In the genomic region with DNA sequence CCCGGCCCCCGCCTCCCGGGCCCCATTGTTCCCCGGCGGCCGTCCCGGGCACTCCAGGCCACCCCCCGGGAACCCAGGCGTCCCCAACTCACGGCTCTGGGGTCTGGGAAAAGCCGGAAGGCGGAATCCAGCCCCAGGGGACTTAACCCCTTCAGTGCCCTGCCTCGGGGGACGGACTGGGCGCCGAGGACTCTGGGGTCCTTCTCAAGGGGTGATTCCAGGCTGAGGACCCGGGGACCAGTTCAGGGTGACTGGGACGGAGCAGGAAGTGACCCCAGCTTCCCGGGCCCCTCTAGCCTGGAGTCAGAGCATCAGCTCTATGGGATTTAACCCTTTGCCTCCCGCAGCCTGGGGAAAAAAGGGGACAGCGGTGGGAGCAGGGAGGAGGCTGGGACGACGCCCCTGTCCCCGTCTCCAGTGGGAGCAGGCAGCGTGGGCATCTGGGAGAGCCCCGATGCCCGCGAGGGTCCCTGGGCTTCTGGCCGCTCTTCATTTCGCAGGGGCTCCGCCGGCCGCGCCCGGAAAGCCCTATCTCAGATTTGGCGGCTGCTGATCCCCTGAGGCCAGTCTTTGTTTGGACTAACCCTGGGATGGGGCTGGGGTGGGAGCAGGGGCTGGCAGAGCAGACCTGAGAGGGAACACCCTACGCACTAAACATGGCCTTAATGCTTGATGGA, we compare ENCODE assay signal across 2 cellular contexts.
TF ChIP-seq lines count a peak whose summit lies in the region.

Gene ZNF629, minus strand, starts transcription at position 270 of the 677 bp plus-strand sequence. CDS start 2,723 bp downstream, outside the sequence.

TF ChIP-seq in PFSK-1, 5 proteins besides CTCF, POLR2A, EP300 and RAD21 (continued from another document):
- no peak for TF ChIP-seq REST (IDR thresholded peaks at IDR 0.05; ENCODE audit: insufficient read depth in 1 of 2, low read depth in 2 of 2, low read length in 2 of 2)
- no peak; the same call in 1 of the 2 replicates for TF ChIP-seq POLR2AphosphoS5 (IDR thresholded peaks at IDR 0.05; ENCODE audit: low read depth, low read length)
- TF ChIP-seq SIN3A (IDR thresholded peaks at IDR 0.05; ENCODE audit: borderline replicate concordance, insufficient read depth, low read length): peak; percentile 63; the same call in 1 of the 2 replicates
- TF ChIP-seq TAF1 (IDR thresholded peaks at IDR 0.05; ENCODE audit: borderline replicate concordance, insufficient read depth, low read length): peak; percentile 77; the same call in 1 of the 2 replicates

TF ChIP-seq in K562, 482 proteins besides CTCF, POLR2A, EP300 and RAD21 (continued from another document and continues in another):
- TF ChIP-seq, protein P1, sequence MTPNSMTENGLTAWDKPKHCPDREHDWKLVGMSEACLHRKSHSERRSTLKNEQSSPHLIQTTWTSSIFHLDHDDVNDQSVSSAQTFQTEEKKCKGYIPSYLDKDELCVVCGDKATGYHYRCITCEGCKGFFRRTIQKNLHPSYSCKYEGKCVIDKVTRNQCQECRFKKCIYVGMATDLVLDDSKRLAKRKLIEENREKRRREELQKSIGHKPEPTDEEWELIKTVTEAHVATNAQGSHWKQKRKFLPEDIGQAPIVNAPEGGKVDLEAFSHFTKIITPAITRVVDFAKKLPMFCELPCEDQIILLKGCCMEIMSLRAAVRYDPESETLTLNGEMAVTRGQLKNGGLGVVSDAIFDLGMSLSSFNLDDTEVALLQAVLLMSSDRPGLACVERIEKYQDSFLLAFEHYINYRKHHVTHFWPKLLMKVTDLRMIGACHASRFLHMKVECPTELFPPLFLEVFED (CRISPR knock-in tag; conservative IDR thresholded peaks at IDR 0.05): no peak
- TF ChIP-seq RBFOX2 (IDR thresholded peaks at IDR 0.05; ENCODE audit: low read depth, low read length) (peak; percentile 80), ATF6 (CRISPR knock-in tag; IDR thresholded peaks at IDR 0.05) (0 out of 2 replicates have a peak, but pooled peaks have one; percentile 29), ZNF778 (CRISPR knock-in tag; IDR thresholded peaks at IDR 0.05) (no peak), ZNF75A (CRISPR knock-in tag; IDR thresholded peaks at IDR 0.05) (no peak), CREB1 (IDR thresholded peaks at IDR 0.05) (no peak), CREB1 (CRISPR knock-in tag; IDR thresholded peaks at IDR 0.05) (no peak), RCOR1 (IDR thresholded peaks at IDR 0.05; ENCODE audit: borderline replicate concordance in 1 of 2, low read depth in 2 of 2, low read length in 2 of 2) (no peak), ELF2 (CRISPR knock-in tag; IDR thresholded peaks at IDR 0.05) (peak; percentile 89), FOXA1 (IDR thresholded peaks at IDR 0.05; ENCODE audit: borderline replicate concordance) (no peak), ARID1B (IDR thresholded peaks at IDR 0.05) (0 out of 2 replicates have a peak, but pooled peaks have one; percentile 6), FOXM1 (IDR thresholded peaks at IDR 0.05; ENCODE audit: low read depth) (peak; percentile 63; the same call in 1 of the 2 replicates), FOXM1 (CRISPR knock-in tag; IDR thresholded peaks at IDR 0.05; ENCODE audit: low read depth) (no peak), ZNF639 (CRISPR knock-in tag; conservative IDR thresholded peaks at IDR 0.05 in 1 of 2, IDR thresholded peaks at IDR 0.05 in 1 of 2) (no peak), POLR3G (IDR thresholded peaks at IDR 0.05; ENCODE audit: extremely low read depth, insufficient read length, insufficient replicate concordance) (no peak), SIX5 (IDR thresholded peaks at IDR 0.05; ENCODE audit: borderline replicate concordance in 1 of 2, insufficient read depth in 1 of 2, low read depth in 1 of 2, low read length in 2 of 2) (0 out of 4 replicates have a peak, but pooled peaks of 1 of the 2 experiments have one; percentile 8), NEUROD1 (IDR thresholded peaks at IDR 0.05; ENCODE audit: borderline replicate concordance, low read depth, low read length, partially characterized antibody) (peak; percentile 75), SP2 (IDR thresholded peaks at IDR 0.05; ENCODE audit: extremely low read depth, low read depth, low read length, poor library complexity, severe bottlenecking) (peak; percentile 85), SP1 (CRISPR knock-in tag; IDR thresholded peaks at IDR 0.05) (peak; percentile 65), E2F6 (IDR thresholded peaks at IDR 0.05; ENCODE audit: borderline replicate concordance in 1 of 2, extremely low read depth in 1 of 2, insufficient read depth in 1 of 2, insufficient read length in 1 of 2, low read depth in 1 of 2, low read length in 1 of 2, poor library complexity in 1 of 2, severe bottlenecking in 1 of 2) (no peak), NR2C2 (CRISPR knock-in tag; IDR thresholded peaks at IDR 0.05) (peak; percentile 73; the same call in 1 of the 2 replicates), NR2C2 (tag; IDR thresholded peaks at IDR 0.05) (peak; percentile 96), E4F1 (CRISPR knock-in tag; IDR thresholded peaks at IDR 0.05; ENCODE audit: borderline replicate concordance) (no peak), RBBP5 (IDR thresholded peaks at IDR 0.05; ENCODE audit: borderline replicate concordance, insufficient read depth, low read length, poor library complexity, severe bottlenecking) (peak; percentile 55), EP400 (IDR thresholded peaks at IDR 0.05) (peak; percentile 60), HNRNPL (IDR thresholded peaks at IDR 0.05; ENCODE audit: low read depth, low read length) (no peak), MLX (CRISPR knock-in tag; conservative IDR thresholded peaks at IDR 0.05) (no peak), PRDM10 (IDR thresholded peaks at IDR 0.05; ENCODE audit: partially characterized antibody) (peak; percentile 95), HMGN3 (IDR thresholded peaks at IDR 0.05; ENCODE audit: borderline replicate concordance, extremely low read depth, insufficient read length, low read depth, low read length) (peak; percentile 41), XRCC4 (IDR thresholded peaks at IDR 0.05; ENCODE audit: extremely low read depth, insufficient read depth, insufficient read length) (no peak), TEAD4 (IDR thresholded peaks at IDR 0.05; ENCODE audit: low read length) (peak; percentile 21; the same call in 1 of the 2 replicates), TEAD4 (CRISPR knock-in tag; IDR thresholded peaks at IDR 0.05; ENCODE audit: borderline replicate concordance) (no peak)
- TF ChIP-seq, protein P2, sequence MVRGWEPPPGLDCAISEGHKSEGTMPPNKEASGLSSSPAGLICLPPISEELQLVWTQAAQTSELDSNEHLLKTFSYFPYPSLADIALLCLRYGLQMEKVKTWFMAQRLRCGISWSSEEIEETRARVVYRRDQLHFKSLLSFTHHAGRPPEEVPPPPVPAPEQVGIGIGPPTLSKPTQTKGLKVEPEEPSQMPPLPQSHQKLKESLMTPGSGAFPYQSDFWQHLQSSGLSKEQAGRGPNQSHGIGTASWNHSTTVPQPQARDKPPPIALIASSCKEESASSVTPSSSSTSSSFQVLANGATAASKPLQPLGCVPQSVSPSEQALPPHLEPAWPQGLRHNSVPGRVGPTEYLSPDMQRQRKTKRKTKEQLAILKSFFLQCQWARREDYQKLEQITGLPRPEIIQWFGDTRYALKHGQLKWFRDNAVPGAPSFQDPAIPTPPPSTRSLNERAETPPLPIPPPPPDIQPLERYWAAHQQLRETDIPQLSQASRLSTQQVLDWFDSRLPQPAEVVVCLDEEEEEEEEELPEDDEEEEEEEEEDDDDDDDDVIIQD (CRISPR knock-in tag; IDR thresholded peaks at IDR 0.05): no peak
- TF ChIP-seq, protein P3, sequence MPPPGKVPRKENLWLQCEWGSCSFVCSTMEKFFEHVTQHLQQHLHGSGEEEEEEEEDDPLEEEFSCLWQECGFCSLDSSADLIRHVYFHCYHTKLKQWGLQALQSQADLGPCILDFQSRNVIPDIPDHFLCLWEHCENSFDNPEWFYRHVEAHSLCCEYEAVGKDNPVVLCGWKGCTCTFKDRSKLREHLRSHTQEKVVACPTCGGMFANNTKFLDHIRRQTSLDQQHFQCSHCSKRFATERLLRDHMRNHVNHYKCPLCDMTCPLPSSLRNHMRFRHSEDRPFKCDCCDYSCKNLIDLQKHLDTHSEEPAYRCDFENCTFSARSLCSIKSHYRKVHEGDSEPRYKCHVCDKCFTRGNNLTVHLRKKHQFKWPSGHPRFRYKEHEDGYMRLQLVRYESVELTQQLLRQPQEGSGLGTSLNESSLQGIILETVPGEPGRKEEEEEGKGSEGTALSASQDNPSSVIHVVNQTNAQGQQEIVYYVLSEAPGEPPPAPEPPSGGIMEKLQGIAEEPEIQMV (tag; conservative IDR thresholded peaks at IDR 0.05; ENCODE audit: low read depth): 0 out of 2 replicates have a peak, but pooled peaks have one; percentile 25
- TF ChIP-seq, protein P4, sequence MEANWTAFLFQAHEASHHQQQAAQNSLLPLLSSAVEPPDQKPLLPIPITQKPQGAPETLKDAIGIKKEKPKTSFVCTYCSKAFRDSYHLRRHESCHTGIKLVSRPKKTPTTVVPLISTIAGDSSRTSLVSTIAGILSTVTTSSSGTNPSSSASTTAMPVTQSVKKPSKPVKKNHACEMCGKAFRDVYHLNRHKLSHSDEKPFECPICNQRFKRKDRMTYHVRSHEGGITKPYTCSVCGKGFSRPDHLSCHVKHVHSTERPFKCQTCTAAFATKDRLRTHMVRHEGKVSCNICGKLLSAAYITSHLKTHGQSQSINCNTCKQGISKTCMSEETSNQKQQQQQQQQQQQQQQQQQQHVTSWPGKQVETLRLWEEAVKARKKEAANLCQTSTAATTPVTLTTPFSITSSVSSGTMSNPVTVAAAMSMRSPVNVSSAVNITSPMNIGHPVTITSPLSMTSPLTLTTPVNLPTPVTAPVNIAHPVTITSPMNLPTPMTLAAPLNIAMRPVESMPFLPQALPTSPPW (CRISPR knock-in tag; IDR thresholded peaks at IDR 0.05): peak; percentile 53
